ENCODE assay signal across 6 cellular contexts in genomic region chr11:71148766-71149165, GRCh38.
DNase-seq lines count a peak whose midpoint lies in the region; ATAC-seq, FAIRE-seq and TF ChIP-seq lines count a peak whose summit lies in the region.
"Not testable (repeated sequence)": the region's sequence is repeated elsewhere in the genome, so short reads cannot be mapped to it uniquely, and the experiment has no call there.

No MANE protein-coding gene starts in this region.

- DNase-seq in DMS79 treated with DMSO at 0.1 percent for 48 hours (lab: John Stamatoyannopoulos, UW): peak; percentile 49
- DNase-seq in NCI-H1694 treated with DMSO at 0.1 percent for 48 hours (lab: John Stamatoyannopoulos, UW): peak; percentile 55
- DNase-seq in kidney: peak; percentile 71
- not testable (repeated sequence) for DNase-seq in neural progenitor cell (ENCODE audit: low spot score); progenitor cell of endocrine pancreas (ENCODE audit: low spot score, unreplicated experiment); stimulated activated naive CD8-positive, alpha-beta T cell treated with anti-CD3 and anti-CD28 coated beads, Interleukin-15, amount 100 ng/mL, for 72 hours

- not testable (repeated sequence) for H3K79me2 ChIP-seq in neural progenitor cell (ENCODE audit: low read depth)

- not testable (repeated sequence) for H3K9ac ChIP-seq in kidney (ENCODE audit: low read length in 2 of 2); neural progenitor cell

- not testable (repeated sequence) for H3K36me3 ChIP-seq in kidney (ENCODE audit: control insufficient read depth in 1 of 2, insufficient read depth in 2 of 2, low read length in 2 of 2); neural progenitor cell

- H3K9me3 ChIP-seq in kidney (ENCODE audit: control insufficient read depth in 1 of 2, low read length in 2 of 2); neural progenitor cell (ENCODE audit: low read depth): not testable (repeated sequence)

- not testable (repeated sequence) for TF ChIP-seq CTCF in kidney (IDR thresholded peaks at IDR 0.05; ENCODE audit: borderline replicate concordance, extremely low read depth, insufficient read depth); neural progenitor cell (IDR thresholded peaks at IDR 0.05); progenitor cell of endocrine pancreas (IDR thresholded peaks at IDR 0.05; ENCODE audit: unreplicated experiment)

- H3K36me3 Mint-ChIP-seq in neural progenitor cell; progenitor cell of endocrine pancreas (ENCODE audit: insufficient read depth): not testable (repeated sequence)

- not testable (repeated sequence) for ATAC-seq in stimulated activated naive CD8-positive, alpha-beta T cell treated with anti-CD3 and anti-CD28 coated beads, Interleukin-15, amount 100 ng/mL, for 72 hours

- H3K4me3 ChIP-seq in kidney (ENCODE audit: low read length in 2 of 2); neural progenitor cell: not testable (repeated sequence)

- H3K27me3 ChIP-seq in neural progenitor cell: peaks cover 11% of the 10 kb centered on the region

- H3K27ac Mint-ChIP-seq in neural progenitor cell (peak overlapping the region; percentile 46), progenitor cell of endocrine pancreas (peak overlapping the region; percentile 22)
- H3K27ac Mint-ChIP-seq in stimulated activated naive CD8-positive, alpha-beta T cell treated with anti-CD3 and anti-CD28 coated beads, Interleukin-15, amount 100 ng/mL, for 72 hours: peak overlapping the region; percentile 66 to 96

- H3K27me3 Mint-ChIP-seq in neural progenitor cell (ENCODE audit: insufficient read depth, low read depth): peaks cover 31% of the 10 kb centered on the region
- H3K27me3 Mint-ChIP-seq in progenitor cell of endocrine pancreas: not testable (repeated sequence)
- peaks cover 58% of the 10 kb centered on the region for H3K27me3 Mint-ChIP-seq in stimulated activated naive CD8-positive, alpha-beta T cell treated with anti-CD3 and anti-CD28 coated beads, Interleukin-15, amount 100 ng/mL, for 72 hours

- intact Hi-C loops in kidney (cut with DNase I): not testable (repeated sequence)

- not testable (repeated sequence) for H3K4me2 ChIP-seq in neural progenitor cell

- not testable (repeated sequence) for H3K4me3 Mint-ChIP-seq in neural progenitor cell; progenitor cell of endocrine pancreas (ENCODE audit: low read depth); stimulated activated naive CD8-positive, alpha-beta T cell treated with anti-CD3 and anti-CD28 coated beads, Interleukin-15, amount 100 ng/mL, for 72 hours

- peaks cover 14% of the 10 kb centered on the region for H3K9me3 Mint-ChIP-seq in neural progenitor cell
- not testable (repeated sequence) for H3K9me3 Mint-ChIP-seq in progenitor cell of endocrine pancreas (ENCODE audit: low read depth); stimulated activated naive CD8-positive, alpha-beta T cell treated with anti-CD3 and anti-CD28 coated beads, Interleukin-15, amount 100 ng/mL, for 72 hours

- FAIRE-seq in kidney (lab: Jason Lieb, UNC): not testable (repeated sequence)

- H3K4me1 Mint-ChIP-seq in neural progenitor cell (peaks cover 16% of the 10 kb centered on the region), progenitor cell of endocrine pancreas (ENCODE audit: low read depth) (peaks cover 25% of the 10 kb centered on the region)
- H3K4me1 Mint-ChIP-seq in stimulated activated naive CD8-positive, alpha-beta T cell treated with anti-CD3 and anti-CD28 coated beads, Interleukin-15, amount 100 ng/mL, for 72 hours: not testable (repeated sequence)

- not testable (repeated sequence) for H3F3A ChIP-seq in neural progenitor cell (ENCODE audit: low read depth)

- H2AFZ ChIP-seq in neural progenitor cell (replicated peaks): not testable (repeated sequence)

- H3K4me1 ChIP-seq in kidney (ENCODE audit: control insufficient read depth in 1 of 2, insufficient read depth in 1 of 2, low read depth in 1 of 2, low read length in 2 of 2): peaks cover 10 to 17% of the 10 kb centered on the region in 2 donors
- H3K4me1 ChIP-seq in neural progenitor cell: not testable (repeated sequence)

- H3K27ac ChIP-seq in kidney (ENCODE audit: low read depth in 2 of 2, low read length in 2 of 2): peak overlapping the region in 1 of 2 donors; percentile 14
- not testable (repeated sequence) for H3K27ac ChIP-seq in neural progenitor cell

- H4K20me1 ChIP-seq in neural progenitor cell (ENCODE audit: low read depth): not testable (repeated sequence)

Comparison
In these comparisons a context has a peak if more than half of its experiments do, and no peak if none do; other contexts are left out.
1. H3K27ac Mint-ChIP-seq: peak in every context shown above with its lines; median percentile 81 in stimulated activated naive CD8-positive, alpha-beta T cell treated with anti-CD3 and anti-CD28 coated beads, Interleukin-15, amount 100 ng/mL, for 72 hours; 46 in neural progenitor cell; 22 in progenitor cell of endocrine pancreas.